Comparison of ENCODE assay signal across 8 cellular contexts in genomic region chr3:53044371-53045106, GRCh38. TPM values are rescaled to one million over a fixed set of nuclear protein-coding genes. Genes with fewer than 3 reads are reported as not detected.
A peak's percentile ranks its signal among the peaks of the same experiment; 100 is the strongest.
DNase-seq lines count a peak whose midpoint lies in the region; ATAC-seq, FAIRE-seq and TF ChIP-seq lines count a peak whose summit lies in the region.

No MANE protein-coding gene starts in this region.

- in situ Hi-C loops in SK-MEL-5 (cut with HindIII; ENCODE audit: low pct_unique_long_range_greater_than_20kb, low sequenced_read_pairs), result no loop called here

- peak; percentile 91 for FAIRE-seq in GM12891 (lab: Jason Lieb, UNC)

- ATAC-seq in HG02885 (IDR thresholded peaks at IDR 0.05; ENCODE audit: poor library complexity, unreplicated experiment) (peak; percentile 0), HG02610 (IDR thresholded peaks at IDR 0.05; ENCODE audit: unreplicated experiment) (no peak)

- DNase-seq in GM12891 (ENCODE audit: insufficient read length, low spot score) (no peak), SK-MEL-5 (ENCODE audit: low read depth, low spot score) (peak; percentile 43), astrocyte of the hippocampus (ENCODE audit: low read depth, low spot score) (peak; percentile 71), hypothalamus (lab: John Stamatoyannopoulos, UW) (peak in 33 of 51 donors; percentile 10 to 70 (median 42)), retina (peak; percentile 71), NCI-H446 treated with DMSO at 0.1 percent for 48 hours (lab: John Stamatoyannopoulos, UW) (no peak)

- no peak for TF ChIP-seq POLR2A in GM12891 (IDR thresholded peaks at IDR 0.05; ENCODE audit: low read depth, low read length)

TF ChIP-seq in GM12891, 5 proteins besides CTCF, POLR2A, EP300 and RAD21:
- TF ChIP-seq PAX5 (IDR thresholded peaks at IDR 0.05; ENCODE audit: insufficient read depth, low read length, severe bottlenecking), result no peak
- no peak for TF ChIP-seq POU2F2 (IDR thresholded peaks at IDR 0.05; ENCODE audit: low read depth, low read length)
- TF ChIP-seq SPI1 (IDR thresholded peaks at IDR 0.05; ENCODE audit: low read depth, low read length), result no peak
- no peak for TF ChIP-seq TAF1 (IDR thresholded peaks at IDR 0.05; ENCODE audit: low read depth, low read length)
- no peak for TF ChIP-seq POLR2AphosphoS5 (IDR thresholded peaks at IDR 0.05; ENCODE audit: low read depth, low read length)

RNA-seq across cellular contexts. Expression of gene SFMBT1, which starts 1.3 kb away (rescaled TPM):
- polyA plus RNA-seq in GM12891 (2012; ENCODE audit: low read depth, missing spikeins), result 3.5 TPM
- 16.4 and 19.4 TPM in 2 replicates for total RNA-seq in SK-MEL-5 (2014; rRNA removed; shearing (Covaris generic))
- polyA plus RNA-seq in SK-MEL-5 (2015; cell fraction: cytosol; rRNA removed), result 9.8 and 13.7 TPM in 2 replicates
- polyA plus RNA-seq in SK-MEL-5 (2015; cell fraction: nucleus; rRNA removed), result 15.7 and 26.1 TPM in 2 replicates

Comparison
In these comparisons a context has a peak if more than half of its experiments do, and no peak if none do; other contexts are left out.
1. DNase-seq: peak in SK-MEL-5 (single experiment), astrocyte of the hippocampus (single experiment), hypothalamus (33 of 51) and retina (single experiment); none in GM12891 (single experiment) and NCI-H446 treated with DMSO at 0.1 percent for 48 hours (single experiment).